In genomic region chr12:52590021-52590420, GRCh38 we compare ENCODE assay signal across 17 cellular contexts. TPM values are rescaled to one million over a fixed set of nuclear protein-coding genes. Genes with fewer than 3 reads are reported as not detected.
A peak's percentile ranks its signal among the peaks of the same experiment; 100 is the strongest.
DNase-seq lines count a peak whose midpoint lies in the region; ATAC-seq, FAIRE-seq and TF ChIP-seq lines count a peak whose summit lies in the region.
"Had no signal": no experiment of that assay in that cellular context is flagged by ENCODE, and none has a peak within 500 bp of the region (broad histone marks: within the 10 kb centered on the region; RNA-seq: fewer than 3 reads in every experiment).

No MANE protein-coding gene starts in this region.

- intact Hi-C loops in cardiac septum (cut with DNase I) (no loop called here), left ventricle myocardium superior (cut with micrococcal nuclease) (no loop called here), upper lobe of right lung (cut with DNase I) (no loop called here)

- H3K27ac Mint-ChIP-seq in naive thymus-derived CD8-positive, alpha-beta T cell, result peak overlapping the region in 9 of 10 donors; percentile 35 to 82 (median 68)
- no peak overlapping the region for H3K27ac Mint-ChIP-seq in activated naive CD4-positive, alpha-beta T cell treated with anti-CD3 and anti-CD28 coated beads, Interleukin-2, amount 10 ng/mL, durations not matched to agents 7 days and 5 days
- H3K27ac Mint-ChIP-seq: H9 had no signal

- peaks cover 0 to 2% (median 0%) of the 10 kb centered on the region in 3 donors for H3K36me3 Mint-ChIP-seq in naive thymus-derived CD8-positive, alpha-beta T cell
- no peaks in the 10 kb centered on the region for H3K36me3 Mint-ChIP-seq in activated naive CD4-positive, alpha-beta T cell treated with anti-CD3 and anti-CD28 coated beads, Interleukin-2, amount 10 ng/mL, durations not matched to agents 7 days and 5 days
- H3K36me3 Mint-ChIP-seq: CD4-positive, alpha-beta memory T cell had no signal

- CTCF ChIA-PET in activated naive CD4-positive, alpha-beta T cell treated with anti-CD3 and anti-CD28 coated beads, Interleukin-2, amount 10 ng/mL, durations not matched to agents 7 days and 5 days (lab: Charles Lee), result interaction anchor here (1.6 to 14.2 kb wide), 3 partner anchors 21 to 289 kb away, joined by 6 to 244 read pairs (median 12); no protein-coding TSS in a partner anchor

- no peaks in the 10 kb centered on the region for H3K9me3 ChIP-seq in upper lobe of right lung
- H3K9me3 ChIP-seq: BE2C had no signal

- no peaks in the 10 kb centered on the region for H3K4me1 ChIP-seq in upper lobe of right lung
- H3K4me1 ChIP-seq: BE2C had no signal

- DNase-seq in cardiac septum (ENCODE audit: low spot score), result peak; percentile 53
- DNase-seq in left ventricle myocardium superior, result no peak
- no peak for DNase-seq in bronchial epithelial cell (ENCODE audit: low read depth)
- DNase-seq in naive thymus-derived CD8-positive, alpha-beta T cell, result no peak
- peak; percentile 33 for DNase-seq in upper lobe of right lung
- DNase-seq in GOT3 (lab: John Stamatoyannopoulos, UW), result no peak
- DNase-seq in activated naive CD4-positive, alpha-beta T cell treated with anti-CD3 and anti-CD28 coated beads, Interleukin-2, amount 10 ng/mL, durations not matched to agents 7 days and 5 days, result no peak
- no peak for DNase-seq in RKO (ENCODE audit: low spot score)
- DNase-seq: ACHN; BE2C; C1 segment of cervical spinal cord; CD4-positive, alpha-beta memory T cell; DMS79 treated with DMSO at 0.1 percent for 48 hours; GF-D8; H9 had no signal

- H3K27me3 ChIP-seq in bronchial epithelial cell (ENCODE audit: control insufficient read depth, insufficient read depth, low read length) (peaks cover 5% of the 10 kb centered on the region), upper lobe of right lung (peaks cover 12% of the 10 kb centered on the region)

- no peaks in the 10 kb centered on the region for H3K9me3 Mint-ChIP-seq in naive thymus-derived CD8-positive, alpha-beta T cell
- no peaks in the 10 kb centered on the region for H3K9me3 Mint-ChIP-seq in activated naive CD4-positive, alpha-beta T cell treated with anti-CD3 and anti-CD28 coated beads, Interleukin-2, amount 10 ng/mL, durations not matched to agents 7 days and 5 days
- H3K9me3 Mint-ChIP-seq: CD4-positive, alpha-beta memory T cell had no signal

- H3K4me3 ChIP-seq in bronchial epithelial cell (ENCODE audit: low read depth, low read length) (no peak overlapping the region), upper lobe of right lung (no peak overlapping the region)

- H3K36me3 ChIP-seq in bronchial epithelial cell (ENCODE audit: control insufficient read depth, insufficient read depth, low read length) (no peaks in the 10 kb centered on the region), upper lobe of right lung (no peaks in the 10 kb centered on the region)
- H3K36me3 ChIP-seq: BE2C had no signal

- TF ChIP-seq CTCF in bronchial epithelial cell (IDR thresholded peaks at IDR 0.05; ENCODE audit: insufficient read depth, low read length, severe bottlenecking) (no peak), upper lobe of right lung (IDR thresholded peaks at IDR 0.05) (no peak)

- ATAC-seq in left ventricle myocardium superior (no peak), upper lobe of right lung (no peak)
- ATAC-seq in naive thymus-derived CD8-positive, alpha-beta T cell, result no peak

- peaks cover 0 to 2% (median 0%) of the 10 kb centered on the region in 5 donors for H3K27me3 Mint-ChIP-seq in naive thymus-derived CD8-positive, alpha-beta T cell
- no peaks in the 10 kb centered on the region for H3K27me3 Mint-ChIP-seq in activated naive CD4-positive, alpha-beta T cell treated with anti-CD3 and anti-CD28 coated beads, Interleukin-2, amount 10 ng/mL, durations not matched to agents 7 days and 5 days

- peak; percentile 50 for FAIRE-seq in bronchial epithelial cell (lab: Jason Lieb, UNC)
- FAIRE-seq: A204.1, H1 had no signal

- POLR2A ChIA-PET in naive thymus-derived CD8-positive, alpha-beta T cell (lab: Charles Lee), result interaction anchor here (0.6 to 9.6 kb wide), 4 partner anchors 16 to 278 kb away, joined by 3 to 130 read pairs (median 4); no protein-coding TSS in a partner anchor

- peak overlapping the region in 1 of 10 donors; percentile 0 for H3K4me3 Mint-ChIP-seq in naive thymus-derived CD8-positive, alpha-beta T cell
- no peak overlapping the region for H3K4me3 Mint-ChIP-seq in activated naive CD4-positive, alpha-beta T cell treated with anti-CD3 and anti-CD28 coated beads, Interleukin-2, amount 10 ng/mL, durations not matched to agents 7 days and 5 days
- H3K4me3 Mint-ChIP-seq: CD4-positive, alpha-beta memory T cell; H9 had no signal

- H3K4me1 Mint-ChIP-seq in naive thymus-derived CD8-positive, alpha-beta T cell, result peaks cover 39 to 62% (median 51%) of the 10 kb centered on the region in 4 donors
- peaks cover 24% of the 10 kb centered on the region for H3K4me1 Mint-ChIP-seq in activated naive CD4-positive, alpha-beta T cell treated with anti-CD3 and anti-CD28 coated beads, Interleukin-2, amount 10 ng/mL, durations not matched to agents 7 days and 5 days
- H3K4me1 Mint-ChIP-seq: H9 had no signal

- no peak overlapping the region for H3K27ac ChIP-seq in upper lobe of right lung

RNA-seq across cellular contexts. Expression of gene KRT72, which starts 11.2 kb away (rescaled TPM):
- total RNA-seq in cardiac septum, result not detected
- total RNA-seq in left ventricle myocardium superior, result not detected
- total RNA-seq in bronchial epithelial cell, result not detected in 2 replicates
- 10 to 100 TPM; 11.4 to 11.6 TPM for total RNA-seq in naive thymus-derived CD8-positive, alpha-beta T cell
- under 1 TPM in 2 of 3 donors, not detected in 1; 0.12 to 0.46 TPM for polyA plus RNA-seq in naive thymus-derived CD8-positive, alpha-beta T cell
- total RNA-seq in upper lobe of right lung, result not detected
- total RNA-seq: H1, H9 had no signal
- polyA plus RNA-seq: CD4-positive, alpha-beta memory T cell; H1 had no signal

RNA-seq across cellular contexts. Expression of gene KRT74, which starts 16.4 kb away (rescaled TPM):
- not detected for total RNA-seq in cardiac septum
- total RNA-seq in left ventricle myocardium superior, result not detected
- total RNA-seq in bronchial epithelial cell, result 0.13 TPM in 1 of 2 replicates, not detected in the other
- total RNA-seq in naive thymus-derived CD8-positive, alpha-beta T cell, result under 1 TPM in 1 of 2 experiments, not detected in 1; 0.26 TPM
- polyA plus RNA-seq in naive thymus-derived CD8-positive, alpha-beta T cell, result not detected
- total RNA-seq in upper lobe of right lung, result not detected
- total RNA-seq: CD4-positive, alpha-beta memory T cell; H1; H9 had no signal
- polyA plus RNA-seq: CD4-positive, alpha-beta memory T cell; H1 had no signal

RNA-seq across cellular contexts. Expression of gene KRT73, which starts 28.3 kb away (rescaled TPM):
- not detected for total RNA-seq in cardiac septum
- total RNA-seq in left ventricle myocardium superior, result not detected
- not detected in 2 replicates for total RNA-seq in bronchial epithelial cell
- 1 to 10 TPM; 8.5 to 10.0 TPM for total RNA-seq in naive thymus-derived CD8-positive, alpha-beta T cell
- polyA plus RNA-seq in naive thymus-derived CD8-positive, alpha-beta T cell, result 10 to 100 TPM in 1 of 3 donors, 1 to 10 TPM in 1, under 1 TPM in 1; 0.72 to 10.0 (median 1.8) TPM
- total RNA-seq in upper lobe of right lung, result 0.52 TPM
- total RNA-seq: H1, H9 had no signal
- polyA plus RNA-seq: H1 had no signal

RNA-seq across cellular contexts. Expression of gene KRT71, which starts 37.1 kb away (rescaled TPM):
- not detected for total RNA-seq in cardiac septum
- not detected for total RNA-seq in left ventricle myocardium superior
- total RNA-seq in bronchial epithelial cell, result not detected in 2 replicates
- not detected for total RNA-seq in naive thymus-derived CD8-positive, alpha-beta T cell
- polyA plus RNA-seq in naive thymus-derived CD8-positive, alpha-beta T cell, result not detected
- not detected for total RNA-seq in upper lobe of right lung
- total RNA-seq: CD4-positive, alpha-beta memory T cell; H1; H9 had no signal
- polyA plus RNA-seq: CD4-positive, alpha-beta memory T cell; H1 had no signal

Comparison
In these comparisons a context has a peak if more than half of its experiments do, and no peak if none do; other contexts are left out.
1. DNase-seq: peak in cardiac septum (single experiment) and upper lobe of right lung (single experiment); none in left ventricle myocardium superior (single experiment), bronchial epithelial cell (single experiment), naive thymus-derived CD8-positive, alpha-beta T cell (0 of 10), GOT3 (single experiment), activated naive CD4-positive, alpha-beta T cell treated with anti-CD3 and anti-CD28 coated beads, Interleukin-2, amount 10 ng/mL, durations not matched to agents 7 days and 5 days (single experiment) and RKO (single experiment).
2. RNA of gene KRT72, which starts 11.2 kb away (total RNA-seq): 11.4 to 11.6 TPM in naive thymus-derived CD8-positive, alpha-beta T cell; not detected in upper lobe of right lung (single experiment), not detected in cardiac septum (single experiment), not detected in left ventricle myocardium superior (single experiment) and not detected in bronchial epithelial cell; every median in the first group is over 10 times any median in the second.